ENCODE assay signal across 23 cellular contexts in the genomic region with DNA sequence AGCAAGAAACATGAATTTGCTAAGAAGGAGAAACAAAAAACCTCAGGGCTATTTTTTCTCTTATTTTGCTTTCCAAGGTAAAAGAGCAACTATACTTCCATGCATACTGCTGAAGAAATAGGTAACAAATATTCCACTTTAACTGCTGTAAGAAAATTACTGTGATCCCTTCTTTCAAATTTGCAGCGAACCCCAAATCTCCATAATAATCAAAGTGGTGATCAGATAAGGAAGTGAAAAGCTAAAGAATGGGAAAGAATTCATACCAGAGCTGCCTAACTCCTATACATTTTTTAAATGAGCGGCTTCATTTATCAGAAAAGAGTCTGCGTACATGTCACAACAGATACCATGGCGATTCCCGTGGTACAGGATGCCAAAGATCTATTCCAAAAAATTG.
"Had no signal": no experiment of that assay in that cellular context is flagged by ENCODE, and none has a peak within 500 bp of the region (broad histone marks: within the 10 kb centered on the region; RNA-seq: fewer than 3 reads in every experiment).

No MANE protein-coding gene starts in this region.

- H3K36me3 ChIP-seq: breast epithelium, colonic mucosa, esophagus squamous epithelium, gastroesophageal sphincter, vagina had no signal

- ATAC-seq: gastroesophageal sphincter; left colon; naive thymus-derived CD4-positive, alpha-beta T cell; sciatic nerve had no signal

- H3K4me3 Mint-ChIP-seq: activated CD4-positive, alpha-beta memory T cell treated with anti-CD3 and anti-CD28 coated beads for 36 hours; activated naive CD8-positive, alpha-beta T cell treated with anti-CD3 and anti-CD28 coated beads for 36 hours; central memory CD8-positive, alpha-beta T cell; endodermal cell; naive thymus-derived CD4-positive, alpha-beta T cell; stimulated activated naive B cell treated with anti-CD40 and anti-IgM and Interleukin-4, amounts not matched to agents 10 μg/mL and 1 μg/mL and 100 μg/mL, for 72 hours had no signal

- H3K4me1 ChIP-seq: breast epithelium, colonic mucosa, esophagus squamous epithelium, testis, vagina had no signal

- H3K27ac ChIP-seq: breast epithelium, colonic mucosa, dorsolateral prefrontal cortex, esophagus squamous epithelium, gastroesophageal sphincter, vagina had no signal

- H3K9me3 ChIP-seq: breast epithelium, colonic mucosa, esophagus squamous epithelium, gastroesophageal sphincter, testis, vagina had no signal

- H3K9me3 Mint-ChIP-seq: activated CD4-positive, alpha-beta memory T cell treated with anti-CD3 and anti-CD28 coated beads for 36 hours; activated naive CD8-positive, alpha-beta T cell treated with anti-CD3 and anti-CD28 coated beads for 36 hours; central memory CD8-positive, alpha-beta T cell; endodermal cell; stimulated activated naive B cell treated with anti-CD40 and anti-IgM and Interleukin-4, amounts not matched to agents 10 μg/mL and 1 μg/mL and 100 μg/mL, for 72 hours had no signal

- H3K27me3 ChIP-seq: breast epithelium, colonic mucosa, dorsolateral prefrontal cortex, gastroesophageal sphincter, testis, vagina had no signal

- H3K4me3 ChIP-seq: colonic mucosa, esophagus squamous epithelium, gastroesophageal sphincter, testis, vagina had no signal

- H3K27ac Mint-ChIP-seq: activated CD4-positive, alpha-beta memory T cell treated with anti-CD3 and anti-CD28 coated beads for 36 hours; activated naive CD8-positive, alpha-beta T cell treated with anti-CD3 and anti-CD28 coated beads for 36 hours; endodermal cell; naive thymus-derived CD4-positive, alpha-beta T cell; stimulated activated naive B cell treated with anti-CD40 and anti-IgM and Interleukin-4, amounts not matched to agents 10 μg/mL and 1 μg/mL and 100 μg/mL, for 72 hours had no signal

- H3K4me1 Mint-ChIP-seq: central memory CD8-positive, alpha-beta T cell; naive thymus-derived CD4-positive, alpha-beta T cell had no signal

- DNase-seq: activated CD4-positive, alpha-beta memory T cell treated with anti-CD3 and anti-CD28 coated beads for 36 hours; activated CD4-positive, alpha-beta T cell treated with anti-CD3 and anti-CD28 coated beads for 48 hours; activated naive CD4-positive, alpha-beta T cell treated with Interleukin-2 at 50 U/mL for 16 hours; activated naive CD8-positive, alpha-beta T cell treated with anti-CD3 and anti-CD28 coated beads for 36 hours; activated T-cell treated with anti-CD3 and anti-CD28 coated beads, Interleukin-2, amount 50 U/mL, for 48 hours; colonic mucosa; dorsolateral prefrontal cortex; endodermal cell; esophagus squamous epithelium; head of caudate nucleus; hypothalamus; islet precursor cell; left colon; naive thymus-derived CD4-positive, alpha-beta T cell; stimulated activated CD4-positive, alpha-beta T cell treated with anti-CD3 and anti-CD28 coated beads, Interleukin-2, amount 100 ng/mL, for 48 hours; stimulated activated CD8-positive, alpha-beta memory T cell treated with anti-CD3 and anti-CD28 coated beads, Interleukin-4, amount 100 ng/mL, for 48 hours; stimulated activated naive B cell treated with anti-CD40 and anti-IgM and Interleukin-4, amounts not matched to agents 10 μg/mL and 1 μg/mL and 100 μg/mL, for 72 hours had no signal

- H3K36me3 Mint-ChIP-seq: activated CD4-positive, alpha-beta memory T cell treated with anti-CD3 and anti-CD28 coated beads for 36 hours; activated naive CD8-positive, alpha-beta T cell treated with anti-CD3 and anti-CD28 coated beads for 36 hours; naive thymus-derived CD4-positive, alpha-beta T cell; stimulated activated naive B cell treated with anti-CD40 and anti-IgM and Interleukin-4, amounts not matched to agents 10 μg/mL and 1 μg/mL and 100 μg/mL, for 72 hours had no signal
